ENCODE assay signal across 1 cellular context in the genomic region with DNA sequence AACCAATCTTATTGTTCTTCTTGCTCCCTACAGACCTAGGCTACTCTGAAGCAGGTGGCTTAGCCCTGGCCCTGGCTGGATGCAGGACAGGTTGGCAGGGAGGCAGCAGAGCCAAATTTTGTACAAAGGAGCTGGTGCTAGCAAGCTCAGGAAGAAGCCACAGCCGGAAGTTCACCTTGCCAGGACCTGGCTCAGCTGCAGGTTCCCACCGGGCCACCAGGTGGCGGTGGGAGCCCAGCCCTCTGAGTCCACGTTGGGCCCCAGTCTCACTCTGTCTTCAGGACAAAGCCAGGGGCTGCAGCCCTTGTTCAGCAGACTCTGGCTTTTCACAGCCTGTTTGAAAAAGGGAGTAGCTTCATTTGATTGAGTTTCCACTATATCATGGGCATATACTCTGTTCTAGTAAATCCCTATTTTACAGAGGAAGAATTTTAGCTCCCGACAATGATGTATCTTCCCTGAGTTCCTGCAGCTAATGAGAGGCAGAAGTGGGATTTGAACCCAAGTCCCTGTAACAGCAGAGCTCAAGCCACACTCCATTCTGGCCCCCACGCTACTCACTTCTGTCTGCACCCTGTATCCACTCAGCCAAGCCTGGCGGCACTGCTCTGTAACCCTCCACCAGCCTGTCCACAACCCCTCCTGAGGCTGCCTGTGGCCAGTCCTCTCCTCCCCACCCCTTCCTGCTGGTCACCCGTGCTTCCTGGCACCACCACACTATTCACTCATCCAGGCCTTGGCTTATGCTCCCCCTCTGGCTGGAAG.
TF ChIP-seq lines count a peak whose summit lies in the region.

No MANE protein-coding gene starts in this region.

TF ChIP-seq in HepG2, 621 proteins besides CTCF, POLR2A, EP300 and RAD21 (continued from another document and continues in another):
- TF ChIP-seq, protein P1, sequence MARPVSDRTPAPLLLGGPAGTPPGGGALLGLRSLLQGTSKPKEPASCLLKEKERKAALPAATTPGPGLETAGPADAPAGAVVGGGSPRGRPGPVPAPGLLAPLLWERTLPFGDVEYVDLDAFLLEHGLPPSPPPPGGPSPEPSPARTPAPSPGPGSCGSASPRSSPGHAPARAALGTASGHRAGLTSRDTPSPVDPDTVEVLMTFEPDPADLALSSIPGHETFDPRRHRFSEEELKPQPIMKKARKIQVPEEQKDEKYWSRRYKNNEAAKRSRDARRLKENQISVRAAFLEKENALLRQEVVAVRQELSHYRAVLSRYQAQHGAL (CRISPR knock-in tag; IDR thresholded peaks at IDR 0.05; ENCODE audit: not compliant biosample characterization), result no peak
- TF ChIP-seq TARDBP (CRISPR knock-in tag; IDR thresholded peaks at IDR 0.05) (no peak), RBFOX2 (IDR thresholded peaks at IDR 0.05; ENCODE audit: low read depth, low read length) (peak; percentile 10; the same call in 1 of the 2 replicates), ZNF784 (CRISPR knock-in tag; IDR thresholded peaks at IDR 0.05; ENCODE audit: borderline replicate concordance) (no peak), PPARG (CRISPR knock-in tag; conservative IDR thresholded peaks at IDR 0.05) (peak; percentile 37; the same call in 1 of the 2 replicates), ZBTB38 (CRISPR knock-in tag; IDR thresholded peaks at IDR 0.05) (peak; percentile 47; the same call in 1 of the 2 replicates), MATR3 (CRISPR knock-in tag; IDR thresholded peaks at IDR 0.05) (no peak), ZNF7 (CRISPR knock-in tag; IDR thresholded peaks at IDR 0.05) (no peak), HNRNPUL1 (IDR thresholded peaks at IDR 0.05; ENCODE audit: low read depth, low read length) (no peak), CBX2 (IDR thresholded peaks at IDR 0.05; ENCODE audit: low read depth, low read length) (no peak), CBX2 (CRISPR knock-in tag; IDR thresholded peaks at IDR 0.05; ENCODE audit: low read depth) (no peak), GZF1 (CRISPR knock-in tag; IDR thresholded peaks at IDR 0.05) (no peak), ZNF790 (CRISPR knock-in tag; IDR thresholded peaks at IDR 0.05; ENCODE audit: borderline replicate concordance) (no peak), DRAP1 (CRISPR knock-in tag; IDR thresholded peaks at IDR 0.05) (peak; percentile 65; the same call in 1 of the 2 replicates), MYNN (CRISPR knock-in tag; IDR thresholded peaks at IDR 0.05; ENCODE audit: low read depth) (no peak), WIZ (CRISPR knock-in tag; IDR thresholded peaks at IDR 0.05) (no peak), ZNF777 (CRISPR knock-in tag; IDR thresholded peaks at IDR 0.05) (no peak), ZNF441 (CRISPR knock-in tag; IDR thresholded peaks at IDR 0.05; ENCODE audit: borderline replicate concordance) (no peak), SP1 (IDR thresholded peaks at IDR 0.05) (no peak), SP1 (CRISPR knock-in tag; IDR thresholded peaks at IDR 0.05) (no peak), XRCC5 (optimal IDR thresholded peaks at IDR 0.05; ENCODE audit: low read length) (peak; percentile 93), ZMYM2 (CRISPR knock-in tag; IDR thresholded peaks at IDR 0.05) (no peak), YY1 (IDR thresholded peaks at IDR 0.05; ENCODE audit: insufficient read depth, insufficient replicate concordance, low read depth, low read length) (peak; percentile 45), ZNF432 (CRISPR knock-in tag; IDR thresholded peaks at IDR 0.05; ENCODE audit: borderline replicate concordance) (no peak), ZNF605 (CRISPR knock-in tag; IDR thresholded peaks at IDR 0.05) (0 out of 2 replicates have a peak, but pooled peaks have one; percentile 14), BCL6 (CRISPR knock-in tag; IDR thresholded peaks at IDR 0.05) (0 out of 2 replicates have a peak, but pooled peaks have one; percentile 30), MIXL1 (CRISPR knock-in tag; IDR thresholded peaks at IDR 0.05) (0 out of 2 replicates have a peak, but pooled peaks have one; percentile 42), ZNF557 (CRISPR knock-in tag; IDR thresholded peaks at IDR 0.05) (no peak), PREB (CRISPR knock-in tag; IDR thresholded peaks at IDR 0.05) (no peak), SATB2 (CRISPR knock-in tag; IDR thresholded peaks at IDR 0.05) (no peak), ZSCAN31 (CRISPR knock-in tag; IDR thresholded peaks at IDR 0.05; ENCODE audit: low read depth) (0 out of 2 replicates have a peak, but pooled peaks have one; percentile 60), SYNCRIP (IDR thresholded peaks at IDR 0.05; ENCODE audit: insufficient read depth, low read depth, low read length) (no peak), MIER3 (CRISPR knock-in tag; IDR thresholded peaks at IDR 0.05; ENCODE audit: borderline replicate concordance) (peak; percentile 48; the same call in 1 of the 2 replicates), TMF1 (CRISPR knock-in tag; IDR thresholded peaks at IDR 0.05; ENCODE audit: low read depth) (0 out of 2 replicates have a peak, but pooled peaks have one; percentile 46), ZNF343 (CRISPR knock-in tag; IDR thresholded peaks at IDR 0.05) (no peak; the same call in 1 of the 2 replicates), ELF3 (CRISPR knock-in tag; IDR thresholded peaks at IDR 0.05) (peak; percentile 84), ZKSCAN5 (CRISPR knock-in tag; IDR thresholded peaks at IDR 0.05) (no peak), KMT2B (CRISPR knock-in tag; IDR thresholded peaks at IDR 0.05) (peak; percentile 41; the same call in 1 of the 2 replicates), ZBTB42 (CRISPR knock-in tag; IDR thresholded peaks at IDR 0.05) (no peak), RORA (CRISPR knock-in tag; IDR thresholded peaks at IDR 0.05) (no peak), YEATS2 (CRISPR knock-in tag; IDR thresholded peaks at IDR 0.05; ENCODE audit: borderline replicate concordance) (peak; percentile 79; the same call in 1 of the 2 replicates), FOXM1 (CRISPR knock-in tag; IDR thresholded peaks at IDR 0.05) (no peak), NCOA5 (CRISPR knock-in tag; IDR thresholded peaks at IDR 0.05) (no peak), HNRNPK (IDR thresholded peaks at IDR 0.05; ENCODE audit: low read depth, low read length, poor library complexity, severe bottlenecking) (no peak), ZNF17 (CRISPR knock-in tag; IDR thresholded peaks at IDR 0.05) (no peak), CBFB (CRISPR knock-in tag; IDR thresholded peaks at IDR 0.05) (peak; percentile 25; the same call in 1 of the 2 replicates), ZNF788 (CRISPR knock-in tag; IDR thresholded peaks at IDR 0.05; ENCODE audit: borderline replicate concordance) (peak; percentile 69; the same call in 1 of the 2 replicates), SRSF4 (IDR thresholded peaks at IDR 0.05; ENCODE audit: low read depth, low read length, poor library complexity, severe bottlenecking) (no peak), TBX3 (IDR thresholded peaks at IDR 0.05; ENCODE audit: borderline replicate concordance) (no peak), KAT7 (CRISPR knock-in tag; IDR thresholded peaks at IDR 0.05; ENCODE audit: borderline replicate concordance) (peak; percentile 55; the same call in 1 of the 2 replicates), MAFK (conservative IDR thresholded peaks at IDR 0.05 in 1 of 2, IDR thresholded peaks at IDR 0.05 in 1 of 2; ENCODE audit: low read length in 2 of 2) (no peak), NBN (conservative IDR thresholded peaks at IDR 0.05) (no peak), TRAFD1 (CRISPR knock-in tag; IDR thresholded peaks at IDR 0.05; ENCODE audit: borderline replicate concordance) (0 out of 2 replicates have a peak, but pooled peaks have one; percentile 60), ZBTB7B (CRISPR knock-in tag; IDR thresholded peaks at IDR 0.05) (0 out of 2 replicates have a peak, but pooled peaks have one; percentile 23), ZNF710 (CRISPR knock-in tag; IDR thresholded peaks at IDR 0.05; ENCODE audit: borderline replicate concordance) (0 out of 2 replicates have a peak, but pooled peaks have one; percentile 35)
- TF ChIP-seq, protein P2, sequence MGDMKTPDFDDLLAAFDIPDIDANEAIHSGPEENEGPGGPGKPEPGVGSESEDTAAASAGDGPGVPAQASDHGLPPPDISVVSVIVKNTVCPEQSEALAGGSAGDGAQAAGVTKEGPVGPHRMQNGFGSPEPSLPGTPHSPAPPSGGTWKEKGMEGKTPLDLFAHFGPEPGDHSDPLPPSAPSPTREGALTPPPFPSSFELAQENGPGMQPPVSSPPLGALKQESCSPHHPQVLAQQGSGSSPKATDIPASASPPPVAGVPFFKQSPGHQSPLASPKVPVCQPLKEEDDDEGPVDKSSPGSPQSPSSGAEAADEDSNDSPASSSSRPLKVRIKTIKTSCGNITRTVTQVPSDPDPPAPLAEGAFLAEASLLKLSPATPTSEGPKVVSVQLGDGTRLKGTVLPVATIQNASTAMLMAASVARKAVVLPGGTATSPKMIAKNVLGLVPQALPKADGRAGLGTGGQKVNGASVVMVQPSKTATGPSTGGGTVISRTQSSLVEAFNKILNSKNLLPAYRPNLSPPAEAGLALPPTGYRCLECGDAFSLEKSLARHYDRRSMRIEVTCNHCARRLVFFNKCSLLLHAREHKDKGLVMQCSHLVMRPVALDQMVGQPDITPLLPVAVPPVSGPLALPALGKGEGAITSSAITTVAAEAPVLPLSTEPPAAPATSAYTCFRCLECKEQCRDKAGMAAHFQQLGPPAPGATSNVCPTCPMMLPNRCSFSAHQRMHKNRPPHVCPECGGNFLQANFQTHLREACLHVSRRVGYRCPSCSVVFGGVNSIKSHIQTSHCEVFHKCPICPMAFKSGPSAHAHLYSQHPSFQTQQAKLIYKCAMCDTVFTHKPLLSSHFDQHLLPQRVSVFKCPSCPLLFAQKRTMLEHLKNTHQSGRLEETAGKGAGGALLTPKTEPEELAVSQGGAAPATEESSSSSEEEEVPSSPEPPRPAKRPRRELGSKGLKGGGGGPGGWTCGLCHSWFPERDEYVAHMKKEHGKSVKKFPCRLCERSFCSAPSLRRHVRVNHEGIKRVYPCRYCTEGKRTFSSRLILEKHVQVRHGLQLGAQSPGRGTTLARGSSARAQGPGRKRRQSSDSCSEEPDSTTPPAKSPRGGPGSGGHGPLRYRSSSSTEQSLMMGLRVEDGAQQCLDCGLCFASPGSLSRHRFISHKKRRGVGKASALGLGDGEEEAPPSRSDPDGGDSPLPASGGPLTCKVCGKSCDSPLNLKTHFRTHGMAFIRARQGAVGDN (CRISPR knock-in tag; IDR thresholded peaks at IDR 0.05), result peak; percentile 87
- TF ChIP-seq, protein P3, sequence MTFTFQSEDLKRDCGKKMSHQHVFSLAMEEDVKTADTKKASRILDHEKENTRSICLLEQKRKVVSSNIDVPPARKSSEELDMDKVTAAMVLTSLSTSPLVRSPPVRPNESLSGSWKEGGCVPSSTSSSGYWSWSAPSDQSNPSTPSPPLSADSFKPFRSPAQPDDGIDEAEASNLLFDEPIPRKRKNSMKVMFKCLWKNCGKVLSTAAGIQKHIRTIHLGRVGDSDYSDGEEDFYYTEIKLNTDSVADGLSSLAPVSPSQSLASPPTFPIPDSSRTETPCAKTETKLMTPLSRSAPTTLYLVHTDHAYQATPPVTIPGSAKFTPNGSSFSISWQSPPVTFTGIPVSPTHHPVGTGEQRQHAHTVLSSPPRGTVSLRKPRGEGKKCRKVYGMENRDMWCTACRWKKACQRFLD (CRISPR knock-in tag; IDR thresholded peaks at IDR 0.05; ENCODE audit: borderline replicate concordance), result no peak
- TF ChIP-seq, protein P4, sequence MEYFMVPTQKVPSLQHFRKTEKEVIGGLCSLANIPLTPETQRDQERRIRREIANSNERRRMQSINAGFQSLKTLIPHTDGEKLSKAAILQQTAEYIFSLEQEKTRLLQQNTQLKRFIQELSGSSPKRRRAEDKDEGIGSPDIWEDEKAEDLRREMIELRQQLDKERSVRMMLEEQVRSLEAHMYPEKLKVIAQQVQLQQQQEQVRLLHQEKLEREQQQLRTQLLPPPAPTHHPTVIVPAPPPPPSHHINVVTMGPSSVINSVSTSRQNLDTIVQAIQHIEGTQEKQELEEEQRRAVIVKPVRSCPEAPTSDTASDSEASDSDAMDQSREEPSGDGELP (IDR thresholded peaks at IDR 0.05; ENCODE audit: borderline replicate concordance, low read depth), result peak; percentile 44; the same call in 1 of the 2 replicates
